In genomic region chr19:1847684-1848398, GRCh38 we compare ENCODE assay signal across 2 cellular contexts.
TF ChIP-seq lines count a peak whose summit lies in the region.

No MANE protein-coding gene starts in this region.

TF ChIP-seq in SK-N-SH, 30 proteins besides CTCF, POLR2A, EP300 and RAD21:
- TF ChIP-seq SIN3A (IDR thresholded peaks at IDR 0.05; ENCODE audit: borderline replicate concordance, low read depth, low read length): peak; percentile 42; the same call in 1 of the 2 replicates
- peak; percentile 46; the same call in 1 of the 2 replicates for TF ChIP-seq MXI1 (IDR thresholded peaks at IDR 0.05; ENCODE audit: low read depth, low read length)
- no peak for TF ChIP-seq NRF1 (IDR thresholded peaks at IDR 0.05; ENCODE audit: low read depth, low read length)
- TF ChIP-seq MEF2A (IDR thresholded peaks at IDR 0.05; ENCODE audit: borderline replicate concordance, low read depth): no peak
- no peak for TF ChIP-seq FOXM1 (IDR thresholded peaks at IDR 0.05; ENCODE audit: low read depth)

TF ChIP-seq in H1, 55 proteins besides CTCF, POLR2A, EP300 and RAD21:
- TF ChIP-seq MAX (IDR thresholded peaks at IDR 0.05): peak; percentile 53
- TF ChIP-seq SIRT6 (IDR thresholded peaks at IDR 0.05; ENCODE audit: low read length): no peak
- TF ChIP-seq ASH2L (IDR thresholded peaks at IDR 0.05; ENCODE audit: low read length): no peak
- TF ChIP-seq SIN3A (conservative IDR thresholded peaks at IDR 0.05 in 1 of 2, IDR thresholded peaks at IDR 0.05 in 1 of 2; ENCODE audit: low read depth in 1 of 2, low read length in 2 of 2): peak; percentile 37 to 82; a peak in 2 of 4 replicates
- no peak for TF ChIP-seq SP4 (IDR thresholded peaks at IDR 0.05; ENCODE audit: low read length)
- peak; percentile 94; the same call in 1 of the 2 replicates for TF ChIP-seq PHF8 (conservative IDR thresholded peaks at IDR 0.05; ENCODE audit: low read depth, low read length)
- peak; percentile 43; the same call in 1 of the 2 replicates for TF ChIP-seq RBBP5 (IDR thresholded peaks at IDR 0.05; ENCODE audit: borderline replicate concordance, low read depth, low read length)
- no peak for TF ChIP-seq E2F6 (IDR thresholded peaks at IDR 0.05)
- peak; percentile 39 for TF ChIP-seq SAP30 (IDR thresholded peaks at IDR 0.05; ENCODE audit: insufficient read depth, insufficient replicate concordance, low read length)
- TF ChIP-seq YY1 (IDR thresholded peaks at IDR 0.05; ENCODE audit: low read depth, low read length): no peak
- TF ChIP-seq ATF3 (IDR thresholded peaks at IDR 0.05; ENCODE audit: insufficient read depth, low read depth, low read length): no peak
- TF ChIP-seq SP1 (IDR thresholded peaks at IDR 0.05; ENCODE audit: low read depth, low read length): no peak
- no peak for TF ChIP-seq GTF2F1 (IDR thresholded peaks at IDR 0.05; ENCODE audit: borderline replicate concordance, low read depth, low read length)
- TF ChIP-seq RNF2 (IDR thresholded peaks at IDR 0.05; ENCODE audit: borderline replicate concordance, low read depth, low read length, missing control alignments, poor library complexity, severe bottlenecking): no peak
